Comparison of ENCODE assay signal across 8 cellular contexts in the genomic region with DNA sequence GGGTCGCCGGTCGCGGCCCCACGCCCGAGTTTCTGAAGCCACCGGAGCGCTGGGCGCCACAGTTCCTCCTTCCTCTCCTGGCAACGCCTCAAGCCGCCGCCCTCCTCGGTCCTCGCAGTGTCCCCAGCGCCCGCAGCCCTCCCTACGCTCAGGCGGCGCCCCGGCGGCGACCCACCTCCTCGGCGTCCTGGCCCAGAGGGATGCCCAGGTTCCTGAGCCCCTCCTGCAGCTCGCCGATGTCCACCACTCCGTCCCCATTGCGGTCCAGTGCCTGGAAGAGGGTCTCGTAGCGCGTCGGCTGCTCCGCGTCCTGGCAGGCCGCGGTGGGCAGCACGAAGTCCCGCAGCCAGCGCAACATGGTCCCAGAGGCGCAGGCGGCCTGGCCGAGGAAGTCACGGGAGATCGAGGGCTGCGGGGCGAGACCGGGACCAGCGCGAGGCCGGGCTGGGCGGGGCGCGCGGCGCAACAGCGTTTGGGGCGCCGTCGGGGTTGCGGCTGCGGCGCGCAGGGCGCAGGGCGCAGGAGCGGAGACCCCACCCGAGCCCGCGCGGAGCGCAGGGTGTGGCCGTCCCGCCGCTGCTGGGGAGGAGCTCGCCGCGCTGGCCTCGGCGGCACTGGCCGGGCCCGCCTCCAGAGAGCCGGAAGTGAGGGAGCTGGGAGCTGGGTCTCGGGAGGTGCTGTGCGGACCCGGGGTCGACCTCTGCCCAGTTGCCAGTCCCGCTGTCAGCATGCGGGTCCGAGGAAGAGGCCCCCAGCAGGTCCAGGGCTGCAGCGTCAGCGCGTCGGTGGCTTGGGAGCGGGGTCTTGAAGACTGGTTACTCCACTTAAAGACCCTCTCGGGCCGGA. TPM values are rescaled to one million over a fixed set of nuclear protein-coding genes. Genes with fewer than 3 reads are reported as not detected.
DNase-seq lines count a peak whose midpoint lies in the region; ATAC-seq and TF ChIP-seq lines count a peak whose summit lies in the region.

A gene (minus strand): TSS at position 563 of the 846 bp plus-strand sequence. CDS start 205 bp downstream, at position 358.

- under 1% methylated on average over 96 of the region's 96 CpGs for whole genome bisulfite sequencing in right cardiac atrium

- peak within 1 kb of the TSS; percentile 93 for H3K9ac ChIP-seq in rectal smooth muscle tissue (ENCODE audit: low read length)

- peak within 1 kb of the TSS; percentile 70 for H3K4me3 ChIP-seq in HAP-1
- peak within 1 kb of the TSS; percentile 84 to 88 for H3K4me3 ChIP-seq in ascending aorta
- peak within 1 kb of the TSS; percentile 61 for H3K4me3 ChIP-seq in right cardiac atrium (ENCODE audit: low read length)
- H3K4me3 ChIP-seq in rectal smooth muscle tissue (ENCODE audit: low read length), result peak within 1 kb of the TSS; percentile 84
- H3K4me3 ChIP-seq in vagina, result peak within 1 kb of the TSS; percentile 84 to 93

- H3K36me3 ChIP-seq in HAP-1 (replicated peaks) (peaks cover 12% of the 10 kb centered on the region), ascending aorta (no peaks in the 10 kb centered on the region), rectal smooth muscle tissue (ENCODE audit: control insufficient read depth, insufficient read depth, low read length) (no peaks in the 10 kb centered on the region), vagina (peaks cover 0 to 8% of the 10 kb centered on the region in 2 donors)

- intact Hi-C loops in T-helper 2 cell treated with Interferon-gamma antibody and Interleukin-4, amounts not matched to agents 100 ng/mL and 5 ng/mL, for 36 hours (cut with micrococcal nuclease), result loop anchor here (1.0 to 10.0 kb wide), 7 partner anchors 235 to 547 kb away; a partner anchor contains a TSS
- intact Hi-C loops in ascending aorta (cut with DNase I), result no loop called here
- intact Hi-C loops in right cardiac atrium (cut with DNase I), result no loop called here
- intact Hi-C loops in vagina (cut with DNase I), result no loop called here

- DNase-seq in GF-D8 (lab: John Stamatoyannopoulos, UW), result peak; percentile 44
- DNase-seq in HAP-1 (ENCODE audit: low spot score in 2 of 2), result peak; percentile 58 to 84
- peak; percentile 67 for DNase-seq in MV-4-11 (lab: John Stamatoyannopoulos, UW)
- peak; percentile 22 to 84 for DNase-seq in ascending aorta (ENCODE audit: low spot score in 2 of 2)
- peak; percentile 86 to 96 (median 95) for DNase-seq in right cardiac atrium
- peak in 1 of 2 donors; percentile 89 for DNase-seq in vagina (ENCODE audit: extremely low spot score in 2 of 2)

- peak; percentile 98 to 99 for ATAC-seq in right cardiac atrium

- TF ChIP-seq CTCF in ascending aorta (IDR thresholded peaks at IDR 0.05) (no peak), vagina (IDR thresholded peaks at IDR 0.05) (peak in 1 of 3 experiments; percentile 21)

- in situ Hi-C loops in HAP-1 (cut with MboI; ENCODE audit: low sequenced_read_pairs), result no loop called here

- H3K27me3 ChIP-seq in HAP-1 (ENCODE audit: low read depth) (no peaks in the 10 kb centered on the region), ascending aorta (no peaks in the 10 kb centered on the region), right cardiac atrium (ENCODE audit: control insufficient read depth, insufficient read depth) (no peaks in the 10 kb centered on the region), rectal smooth muscle tissue (ENCODE audit: control insufficient read depth, insufficient read depth, low read length) (no peaks in the 10 kb centered on the region), vagina (no peaks in the 10 kb centered on the region)

- TF ChIP-seq POLR2A in vagina (IDR thresholded peaks at IDR 0.05), result peak in 1 of 2 donors; percentile 17

- H3K4me1 ChIP-seq in HAP-1, result peaks cover 7% of the 10 kb centered on the region
- H3K4me1 ChIP-seq in ascending aorta, result peaks cover 0 to 3% of the 10 kb centered on the region in 2 donors
- H3K4me1 ChIP-seq in right cardiac atrium (ENCODE audit: control insufficient read depth, insufficient read depth, low read length), result peaks cover 4% of the 10 kb centered on the region
- H3K4me1 ChIP-seq in rectal smooth muscle tissue (ENCODE audit: control insufficient read depth, insufficient read depth, low read length), result peaks cover 3% of the 10 kb centered on the region
- H3K4me1 ChIP-seq in vagina, result peaks cover 19% of the 10 kb centered on the region

- H3K27ac ChIP-seq in ascending aorta (peak within 1 kb of the TSS; percentile 88), right cardiac atrium (ENCODE audit: low read length) (peak within 1 kb of the TSS; percentile 91), rectal smooth muscle tissue (ENCODE audit: low read depth, low read length) (peak within 1 kb of the TSS; percentile 85), vagina (peak within 1 kb of the TSS; percentile 97)

- H3K9me3 ChIP-seq in HAP-1 (0 out of 2 replicates have a peak, but pooled peaks cover 2% of the 10 kb centered on the region), ascending aorta (no peaks in the 10 kb centered on the region), right cardiac atrium (ENCODE audit: control insufficient read depth, low read length) (no peaks in the 10 kb centered on the region), vagina (no peaks in the 10 kb centered on the region)

RNA-seq across cellular contexts. Expression of the gene that starts here (rescaled TPM):
- 33.2 and 34.3 TPM in 2 replicates for total RNA-seq in T-helper 2 cell treated with Interferon-gamma antibody and Interleukin-4, amounts not matched to agents 100 ng/mL and 5 ng/mL, for 36 hours
- total RNA-seq in ascending aorta (7.0 TPM), right cardiac atrium (10 to 100 TPM; 14.6 to 18.1 (median 16.7) TPM), vagina (30.7 TPM)
- polyA plus RNA-seq in right cardiac atrium, result 8.8 TPM
